1 cellular context compared by ENCODE assay signal in the genomic region with DNA sequence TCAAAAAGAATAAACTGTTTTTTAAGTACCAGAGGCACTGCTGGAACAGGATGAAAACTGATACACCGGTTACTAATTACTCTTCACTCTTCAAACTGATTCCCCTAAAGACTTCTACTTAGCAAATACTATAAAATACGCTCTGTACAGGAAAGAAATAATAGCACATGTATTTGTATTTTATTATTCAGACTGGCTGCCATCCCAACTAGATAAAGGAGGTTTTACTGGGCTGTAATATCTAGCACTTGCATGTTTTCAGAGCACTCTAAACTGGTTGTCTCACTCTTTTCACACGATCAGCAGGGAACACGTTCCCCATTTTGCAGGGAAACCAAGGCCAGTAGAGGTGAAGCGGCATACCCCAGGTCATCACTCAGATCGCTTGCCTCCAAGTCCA.
TF ChIP-seq lines count a peak whose summit lies in the region.

No MANE protein-coding gene starts in this region.

TF ChIP-seq in IMR-90, 13 proteins besides CTCF, POLR2A, EP300 and RAD21:
- TF ChIP-seq RFX5 (IDR thresholded peaks at IDR 0.05; ENCODE audit: low read depth, low read length) (no peak), MAZ (IDR thresholded peaks at IDR 0.05; ENCODE audit: borderline replicate concordance, low read depth, low read length) (no peak), ELK1 (IDR thresholded peaks at IDR 0.05; ENCODE audit: borderline replicate concordance, low read depth, low read length) (no peak)
TF ChIP-seq in IMR-90: peak in this region for 0.
